7 cellular contexts compared by ENCODE assay signal in genomic region chr11:235180-235997, GRCh38. TPM values are rescaled to one million over a fixed set of nuclear protein-coding genes. Genes with fewer than 3 reads are reported as not detected.
DNase-seq lines count a peak whose midpoint lies in the region; TF ChIP-seq lines count a peak whose summit lies in the region.
"Had no signal": no experiment of that assay in that cellular context is flagged by ENCODE, and none has a peak within 500 bp of the region (broad histone marks: within the 10 kb centered on the region; RNA-seq: fewer than 3 reads in every experiment).

No MANE protein-coding gene starts in this region.

- peak overlapping the region; percentile 85 for H2AFZ ChIP-seq in KMS-11 (ENCODE audit: low read depth)

- peak overlapping the region; percentile 40; the same call in 1 of the 2 replicates for H3K9ac ChIP-seq in KMS-11

- H3K36me3 ChIP-seq in GM06990 (ENCODE audit: control insufficient read depth, insufficient read depth, low read length) = no peaks in the 10 kb centered on the region
- no peaks in the 10 kb centered on the region for H3K36me3 ChIP-seq in KMS-11 (ENCODE audit: insufficient read depth)

- H3K4me1 ChIP-seq in KMS-11 (ENCODE audit: low read depth, poor library complexity, severe bottlenecking) = peaks cover 26% of the 10 kb centered on the region

- peaks cover 27% of the 10 kb centered on the region for H3K4me1 Mint-ChIP-seq in osteocyte (ENCODE audit: unreplicated experiment)

- H3K4me3 ChIP-seq in GM06990 (replicated peaks; ENCODE audit: low read depth, low read length) (peak overlapping the region; percentile 84), KMS-11 (IDR thresholded peaks at IDR 0.05; ENCODE audit: insufficient read depth, low read depth, low read length) (no peak overlapping the region)

- peaks cover 34% of the 10 kb centered on the region for H3K79me2 ChIP-seq in KMS-11 (ENCODE audit: insufficient read depth, low read depth)

- H3K27ac Mint-ChIP-seq in osteocyte (ENCODE audit: unreplicated experiment) = peak overlapping the region; percentile 83

- DNase-seq in GM06990 (ENCODE audit: extremely low read depth, insufficient read length) (no peak), osteocyte (ENCODE audit: extremely low spot score, unreplicated experiment) (no peak), NCI-H187 (lab: John Stamatoyannopoulos, UW) (no peak), CD1c-positive myeloid dendritic cell (ENCODE audit: extremely low spot score) (no peak)
- peak; percentile 86 for DNase-seq in central memory CD4-positive, alpha-beta T cell

- H3K4me2 ChIP-seq in KMS-11 = peak overlapping the region; percentile 55

- H3K9me3 Mint-ChIP-seq in osteocyte (ENCODE audit: unreplicated experiment) = no peaks in the 10 kb centered on the region

- TF ChIP-seq CTCF in GM06990 (IDR thresholded peaks at IDR 0.05; ENCODE audit: insufficient read depth, low read length, poor library complexity, severe bottlenecking) (no peak), KMS-11 (conservative IDR thresholded peaks at IDR 0.05; ENCODE audit: low read depth, low read length) (no peak), osteocyte (IDR thresholded peaks at IDR 0.05) (no peak)

- H4K20me1 ChIP-seq in KMS-11 (ENCODE audit: insufficient read depth) = no peaks in the 10 kb centered on the region

- H3K36me3 Mint-ChIP-seq in osteocyte (ENCODE audit: unreplicated experiment) = peaks cover 11% of the 10 kb centered on the region

- H3K27me3 Mint-ChIP-seq in osteocyte (ENCODE audit: unreplicated experiment) = no peaks in the 10 kb centered on the region

- H3K4me3 Mint-ChIP-seq in osteocyte (ENCODE audit: unreplicated experiment) = peak overlapping the region; percentile 84

- H3K27me3 ChIP-seq in GM06990 (replicated peaks; ENCODE audit: control insufficient read depth, insufficient read depth, low read length) (no peaks in the 10 kb centered on the region), KMS-11 (ENCODE audit: insufficient read depth, low read depth) (no peaks in the 10 kb centered on the region)

- H3K27ac ChIP-seq in KMS-11 = no peak overlapping the region

RNA-seq across cellular contexts. Expression of gene SIRT3, which starts 0.8 kb away (rescaled TPM):
- 23.2 and 25.7 TPM in 2 replicates for total RNA-seq in osteocyte

RNA-seq across cellular contexts. Expression of gene PSMD13, which starts 1.4 kb away (rescaled TPM):
- total RNA-seq in osteocyte = 115 and 126 TPM in 2 replicates

RNA-seq across cellular contexts. Expression of gene RIC8A, which starts 27.9 kb away (rescaled TPM):
- total RNA-seq in osteocyte = 105 and 125 TPM in 2 replicates

RNA-seq across cellular contexts. Expression of gene BET1L, which starts 28.2 kb away (rescaled TPM):
- 54.6 and 59.3 TPM in 2 replicates for total RNA-seq in osteocyte

RNA-seq across cellular contexts. Expression of gene SCGB1C1, which starts 42.5 kb away (rescaled TPM):
- total RNA-seq in osteocyte = not detected in 2 replicates
- total RNA-seq: SK-MEL-5 had no signal
